In genomic region chr2:10397297-10397875, GRCh38 we compare ENCODE assay signal across 13 cellular contexts.
"Had no signal": no experiment of that assay in that cellular context is flagged by ENCODE, and none has a peak within 500 bp of the region (broad histone marks: within the 10 kb centered on the region; RNA-seq: fewer than 3 reads in every experiment).

No MANE protein-coding gene starts in this region.

- H3K27ac ChIP-seq: parathyroid adenoma had no signal

- H3K9ac ChIP-seq: parathyroid adenoma, SK-N-SH had no signal

- H3K9me3 ChIP-seq: heart right ventricle, SK-N-SH, tibial nerve had no signal

- ATAC-seq: left lobe of liver had no signal

- H3K27ac Mint-ChIP-seq: activated B cell treated with CpG ODN at 0.5 μM for 24 hours; activated CD4-positive, alpha-beta T cell treated with anti-CD3 and anti-CD28 coated beads, Interleukin-2, amount 10 ng/mL, durations not matched to agents 24 days and 14 days had no signal

- H3K4me3 Mint-ChIP-seq: activated B cell treated with CpG ODN at 0.5 μM for 24 hours; activated CD4-positive, alpha-beta T cell treated with anti-CD3 and anti-CD28 coated beads, Interleukin-2, amount 10 ng/mL, durations not matched to agents 24 days and 14 days; neural crest cell had no signal

- H3K4me1 ChIP-seq: parathyroid adenoma had no signal

- DNase-seq: activated B cell treated with CpG ODN at 0.5 μM for 24 hours; activated CD4-positive, alpha-beta T cell treated with anti-CD3 and anti-CD28 coated beads, Interleukin-2, amount 10 ng/mL, durations not matched to agents 24 days and 14 days; activated effector memory CD4-positive, alpha-beta T cell treated with Interleukin-2 at 50 U/mL for 16 hours; activated T-cell treated with anti-CD3 and anti-CD28 coated beads for 4 hours; heart right ventricle; islet precursor cell; mesendoderm; SK-N-SH; T-helper 2 cell had no signal

- H3K27me3 Mint-ChIP-seq: activated B cell treated with CpG ODN at 0.5 μM for 24 hours; activated CD4-positive, alpha-beta T cell treated with anti-CD3 and anti-CD28 coated beads, Interleukin-2, amount 10 ng/mL, durations not matched to agents 24 days and 14 days had no signal

- H2AFZ ChIP-seq: parathyroid adenoma had no signal

- H3K27me3 ChIP-seq: heart right ventricle, tibial nerve had no signal

- H3K4me2 ChIP-seq: SK-N-SH had no signal

- H3K4me3 ChIP-seq: heart right ventricle, tibial nerve had no signal
